ENCODE assay signal across 16 cellular contexts in the genomic region with DNA sequence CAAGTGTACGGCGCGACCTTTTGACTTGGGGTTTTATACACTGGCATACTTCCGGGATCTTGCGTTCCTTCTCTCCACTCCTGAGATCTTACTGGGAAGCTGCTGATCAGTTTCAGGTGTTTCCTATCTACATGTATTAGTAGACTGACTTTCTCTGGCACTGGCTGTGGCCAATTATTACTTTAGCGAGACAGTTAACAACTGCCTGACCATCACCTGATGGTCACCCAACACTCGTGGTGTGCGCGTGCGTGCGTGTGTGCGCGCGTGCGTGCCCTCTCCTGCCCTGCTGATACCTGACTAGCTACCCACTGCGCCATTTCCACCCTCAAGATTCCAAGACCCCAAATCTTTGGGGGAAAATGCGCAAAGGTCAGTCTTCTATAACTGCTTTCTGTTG.
DNase-seq lines count a peak whose midpoint lies in the region; ATAC-seq, FAIRE-seq and TF ChIP-seq lines count a peak whose summit lies in the region.
"Had no signal": no experiment of that assay in that cellular context is flagged by ENCODE, and none has a peak within 500 bp of the region (broad histone marks: within the 10 kb centered on the region; RNA-seq: fewer than 3 reads in every experiment).

No MANE protein-coding gene starts in this region.

- FAIRE-seq in keratinocyte (lab: Jason Lieb, UNC) = peak; percentile 17
- FAIRE-seq: D721Med, GM19239, H54 had no signal

- H3K4me3 ChIP-seq in RWPE2 (ENCODE audit: severe bottlenecking) (no peak overlapping the region), keratinocyte (ENCODE audit: control insufficient read depth in 2 of 3, extremely low read depth in 1 of 3, insufficient read depth in 2 of 3, low read depth in 1 of 3, low read length in 3 of 3) (no peak overlapping the region), testis (peak overlapping the region; percentile 5 to 46), right cardiac atrium (ENCODE audit: low read length) (no peak overlapping the region)
- H3K4me3 ChIP-seq: GM23248 had no signal

- H3K36me3 ChIP-seq in RWPE2 (ENCODE audit: low read depth) (no peaks in the 10 kb centered on the region), keratinocyte (ENCODE audit: control insufficient read depth in 2 of 2, extremely low read depth in 1 of 2, insufficient read depth in 2 of 2, low read length in 2 of 2) (no peaks in the 10 kb centered on the region), testis (ENCODE audit: low read depth, missing control alignments) (no peaks in the 10 kb centered on the region)

- no peaks in the 10 kb centered on the region for H3K27me3 ChIP-seq in RWPE2 (ENCODE audit: insufficient read depth, poor library complexity, severe bottlenecking)
- no peaks in the 10 kb centered on the region for H3K27me3 ChIP-seq in keratinocyte (ENCODE audit: control insufficient read depth, extremely low read depth, insufficient read depth, low read length)
- no peaks in the 10 kb centered on the region for H3K27me3 ChIP-seq in testis
- H3K27me3 ChIP-seq in right cardiac atrium (ENCODE audit: control insufficient read depth, insufficient read depth) = no peaks in the 10 kb centered on the region

- no peak for TF ChIP-seq POLR2A in testis (IDR thresholded peaks at IDR 0.05)

- H3K9me1 ChIP-seq in keratinocyte (ENCODE audit: control insufficient read depth, extremely low read depth, insufficient read depth, low read length) = no peaks in the 10 kb centered on the region

- WGBS in testis, 2 donors = 65 to 80% methylated on average over 17 of the region's 17 CpGs
- 95% methylated on average over 17 of the region's 17 CpGs for WGBS in right cardiac atrium

- TF ChIP-seq CTCF in RWPE2 (IDR thresholded peaks at IDR 0.05; ENCODE audit: poor library complexity, severe bottlenecking) (no peak), keratinocyte (optimal IDR thresholded peaks at IDR 0.05 in 1 of 3, IDR thresholded peaks at IDR 0.05 in 1 of 3, conservative IDR thresholded peaks at IDR 0.05 in 1 of 3; ENCODE audit: extremely low read depth in 1 of 3, insufficient read depth in 2 of 3, low read length in 3 of 3) (no peak), testis (IDR thresholded peaks at IDR 0.05) (no peak)

- peak overlapping the region; percentile 21 for H3K27ac ChIP-seq in RWPE2 (ENCODE audit: poor library complexity, severe bottlenecking)
- H3K27ac ChIP-seq in keratinocyte (ENCODE audit: control insufficient read depth, insufficient read depth, low read length) = peak overlapping the region; percentile 75
- no peak overlapping the region for H3K27ac ChIP-seq in testis
- no peak overlapping the region for H3K27ac ChIP-seq in right cardiac atrium (ENCODE audit: low read length)
- H3K27ac ChIP-seq: GM23248 had no signal

- H3K9ac ChIP-seq in keratinocyte (ENCODE audit: control insufficient read depth, extremely low read depth, insufficient read depth, low read length) = no peak overlapping the region
- H3K9ac ChIP-seq: GM23248 had no signal

- no peaks in the 10 kb centered on the region for H3K79me2 ChIP-seq in keratinocyte (ENCODE audit: control insufficient read depth, insufficient read depth, low read length)

- H3K9me3 ChIP-seq in RWPE2 (ENCODE audit: severe bottlenecking) = no peaks in the 10 kb centered on the region
- H3K9me3 ChIP-seq in keratinocyte (ENCODE audit: control insufficient read depth, low read depth, low read length) = no peaks in the 10 kb centered on the region
- no peaks in the 10 kb centered on the region for H3K9me3 ChIP-seq in testis
- no peaks in the 10 kb centered on the region for H3K9me3 ChIP-seq in right cardiac atrium (ENCODE audit: control insufficient read depth, low read length)

- H4K20me1 ChIP-seq in keratinocyte (ENCODE audit: control insufficient read depth, extremely low read depth, insufficient read depth, low read length) = no peaks in the 10 kb centered on the region

- peak overlapping the region; percentile 74 for H3K4me2 ChIP-seq in keratinocyte (ENCODE audit: control insufficient read depth, extremely low read depth, insufficient read depth, low read depth, low read length)

- intact Hi-C loops in testis (cut with DNase I; ENCODE audit: low total_unique reads) = no loop called here
- intact Hi-C loops in right cardiac atrium (cut with DNase I) = no loop called here

- ATAC-seq in RWPE2 (ENCODE audit: low read depth) (no peak), right cardiac atrium (no peak), GM19455 (IDR thresholded peaks at IDR 0.05; ENCODE audit: unreplicated experiment) (no peak)

- DNase-seq in DMS53 (lab: John Stamatoyannopoulos, UW) (peak; percentile 90), RWPE2 (ENCODE audit: low spot score) (no peak), keratinocyte (ENCODE audit: low read depth, low spot score) (no peak), testis (no peak), right cardiac atrium (no peak), mucosa of gallbladder (ENCODE audit: low spot score) (no peak)
- DNase-seq: ACHN; C1 segment of cervical spinal cord; CD4-positive, alpha-beta T cell; GF-D8; GM23248; KG1 had no signal

- H2AFZ ChIP-seq in keratinocyte (ENCODE audit: control insufficient read depth, low read length) = peak overlapping the region; percentile 93
- H2AFZ ChIP-seq: GM23248 had no signal

- peaks cover 14% of the 10 kb centered on the region for H3K4me1 ChIP-seq in RWPE2 (ENCODE audit: insufficient read depth, poor library complexity, severe bottlenecking)
- H3K4me1 ChIP-seq in keratinocyte (ENCODE audit: control insufficient read depth, extremely low read depth, insufficient read depth, low read length) = peaks cover 23% of the 10 kb centered on the region
- no peaks in the 10 kb centered on the region for H3K4me1 ChIP-seq in testis
- H3K4me1 ChIP-seq in right cardiac atrium (ENCODE audit: control insufficient read depth, insufficient read depth, low read length) = no peaks in the 10 kb centered on the region

- dilution Hi-C loops in keratinocyte (cut with MboI; ENCODE audit: extremely low pct_ligation_motif_present, low sequenced_read_pairs) = no loop called here

Comparison
In these comparisons a context has a peak if more than half of its experiments do, and no peak if none do; other contexts are left out.
1. H3K27ac ChIP-seq: peak in RWPE2 (single experiment) and keratinocyte (single experiment); none in testis (0 of 2) and right cardiac atrium (single experiment).
2. H3K4me3 ChIP-seq: peak in testis (2 of 2); none in RWPE2 (single experiment), keratinocyte (0 of 3) and right cardiac atrium (single experiment).